Comparison of ENCODE assay signal across 20 cellular contexts in the genomic region with DNA sequence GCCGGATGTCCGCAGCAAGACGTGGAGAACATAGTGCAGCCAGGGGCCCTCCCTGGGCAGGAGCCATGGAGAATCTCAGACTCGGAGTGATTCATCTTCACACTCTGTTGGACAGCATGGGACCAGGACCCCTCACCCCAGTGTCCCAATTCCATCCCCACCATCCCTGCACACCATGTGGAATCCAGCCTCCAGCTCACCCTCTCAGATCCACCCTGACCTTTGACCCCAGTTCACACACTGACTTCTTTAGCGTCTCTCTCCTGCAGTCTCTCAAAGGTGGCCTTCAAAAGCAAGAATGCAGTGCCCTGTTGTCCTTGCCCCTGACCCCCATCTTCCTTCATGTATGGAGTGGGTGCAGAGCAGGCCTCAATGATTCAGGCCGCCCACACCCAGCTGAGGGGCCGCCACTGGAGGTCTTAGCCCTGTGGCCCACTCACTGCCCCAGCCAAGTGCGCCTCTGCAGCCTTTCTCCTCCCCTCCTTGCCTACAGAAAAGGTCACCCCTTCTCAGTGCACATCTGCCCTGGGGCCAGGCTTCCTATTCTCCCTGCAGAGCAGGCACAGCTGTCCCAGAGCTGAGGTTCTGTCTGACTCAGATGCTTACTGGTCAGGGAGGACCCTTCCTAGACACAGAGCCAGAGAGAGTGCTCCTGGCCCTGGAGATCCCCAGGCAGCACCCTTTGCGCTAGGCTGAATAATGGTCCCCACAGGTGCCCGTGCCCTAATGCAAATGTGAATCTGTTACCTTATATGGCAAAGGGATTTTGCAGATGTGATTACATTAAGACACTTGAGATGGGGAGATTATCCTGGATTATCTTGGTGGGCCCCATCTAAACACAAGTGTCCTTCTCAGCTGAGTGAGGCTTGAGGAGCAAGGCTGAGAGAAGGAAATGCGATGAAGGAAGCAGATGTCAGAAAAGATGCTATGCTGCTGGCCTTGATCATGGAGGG. TPM values are rescaled to one million over a fixed set of nuclear protein-coding genes. Genes with fewer than 3 reads are reported as not detected.
"Had no signal": no experiment of that assay in that cellular context is flagged by ENCODE, and none has a peak within 500 bp of the region (broad histone marks: within the 10 kb centered on the region; RNA-seq: fewer than 3 reads in every experiment).

No MANE protein-coding gene starts in this region.

- H3K4me1 ChIP-seq: ascending aorta, stomach, testis, upper lobe of right lung had no signal

- H3K36me3 ChIP-seq: ascending aorta, heart left ventricle, stomach, upper lobe of right lung had no signal

- H3K27ac ChIP-seq: ascending aorta, heart left ventricle, stomach, testis, upper lobe of right lung had no signal

- FAIRE-seq: frontal cortex, islet of Langerhans had no signal

- H3K27me3 ChIP-seq: ascending aorta, dorsolateral prefrontal cortex, heart left ventricle, testis, upper lobe of right lung had no signal

- ATAC-seq: activated naive CD8-positive, alpha-beta T cell treated with anti-CD3 and anti-CD28 coated beads, Interleukin-2, amount 50 U/mL, for 24 hours; activated T-helper 17 cell treated with anti-CD3 and anti-CD28 coated beads, Interleukin-2, amount 50 U/mL, for 72 hours; heart left ventricle; left lobe of liver; naive thymus-derived CD8-positive, alpha-beta T cell; right cardiac atrium; upper lobe of right lung had no signal

- DNase-seq: activated CD4-positive, CD25-positive, alpha-beta regulatory T cell treated with anti-CD3 and anti-CD28 coated beads, Interleukin-2, amount 50 U/mL, for 72 hours; activated naive CD4-positive, alpha-beta T cell treated with anti-CD3 and anti-CD28 coated beads for 36 hours; activated naive CD8-positive, alpha-beta T cell treated with anti-CD3 and anti-CD28 coated beads, Interleukin-2, amount 50 U/mL, for 24 hours; endodermal cell; heart left ventricle; mammary epithelial cell; nucleus accumbens; right cardiac atrium; stomach; testis; upper lobe of right lung had no signal

- H3K9me3 ChIP-seq: ascending aorta, stomach, testis, upper lobe of right lung had no signal

- H3K4me3 ChIP-seq: ascending aorta, dorsolateral prefrontal cortex, heart left ventricle, stomach, testis, upper lobe of right lung had no signal

RNA-seq across cellular contexts. Expression of gene TNNI1, which starts 2.4 kb away (rescaled TPM):
- total RNA-seq: activated naive CD4-positive, alpha-beta T cell treated with anti-CD3 and anti-CD28 coated beads for 36 hours; activated T-helper 17 cell treated with anti-CD3 and anti-CD28 coated beads, Interleukin-2, amount 50 U/mL, for 72 hours; ascending aorta; left lobe of liver; mammary epithelial cell; mononuclear cell; naive thymus-derived CD8-positive, alpha-beta T cell; posterior vena cava; stomach had no signal
- polyA plus RNA-seq: naive thymus-derived CD8-positive, alpha-beta T cell had no signal

RNA-seq across cellular contexts. Expression of gene LAD1, which starts 24.8 kb away (rescaled TPM):
- total RNA-seq: activated naive CD4-positive, alpha-beta T cell treated with anti-CD3 and anti-CD28 coated beads for 36 hours; activated T-helper 17 cell treated with anti-CD3 and anti-CD28 coated beads, Interleukin-2, amount 50 U/mL, for 72 hours; frontal cortex; mononuclear cell; naive thymus-derived CD8-positive, alpha-beta T cell had no signal
- polyA plus RNA-seq: naive thymus-derived CD8-positive, alpha-beta T cell had no signal

RNA-seq across cellular contexts. Expression of gene PHLDA3, which starts 45.1 kb away (rescaled TPM):
- polyA plus RNA-seq: naive thymus-derived CD8-positive, alpha-beta T cell had no signal

RNA-seq across cellular contexts. Expression of gene TNNT2, which starts 46.5 kb away (rescaled TPM):
- total RNA-seq: activated naive CD4-positive, alpha-beta T cell treated with anti-CD3 and anti-CD28 coated beads for 36 hours; activated T-helper 17 cell treated with anti-CD3 and anti-CD28 coated beads, Interleukin-2, amount 50 U/mL, for 72 hours; ascending aorta; frontal cortex; naive thymus-derived CD8-positive, alpha-beta T cell; posterior vena cava had no signal
- polyA plus RNA-seq: naive thymus-derived CD8-positive, alpha-beta T cell had no signal
